Comparison of ENCODE assay signal across 1 cellular context in the genomic region with DNA sequence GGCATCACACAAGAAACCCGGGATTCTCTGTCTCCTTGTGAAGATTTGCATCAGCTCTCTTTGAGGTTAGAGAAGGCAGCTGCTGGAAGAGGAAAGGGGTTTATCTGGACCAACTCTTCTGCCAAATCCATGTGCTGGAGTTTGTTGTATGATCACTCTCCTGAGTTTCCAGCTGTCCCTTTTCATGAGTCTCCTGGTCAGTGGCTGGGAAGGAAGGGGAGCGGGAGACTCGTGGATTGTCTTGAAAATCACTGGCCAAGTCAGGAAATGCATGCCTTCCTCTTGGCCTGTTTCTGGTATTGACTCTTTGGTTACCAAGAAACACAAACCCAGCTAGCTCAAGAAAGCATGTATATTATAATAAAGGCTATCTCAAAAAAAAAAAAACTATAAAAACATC.
TF ChIP-seq lines count a peak whose summit lies in the region.

No MANE protein-coding gene starts in this region.

TF ChIP-seq in HepG2, 621 proteins besides CTCF, POLR2A, EP300 and RAD21 (continued from another document):
- TF ChIP-seq SIX1 (CRISPR knock-in tag; IDR thresholded peaks at IDR 0.05; ENCODE audit: borderline replicate concordance) (no peak), ZNF776 (CRISPR knock-in tag; IDR thresholded peaks at IDR 0.05) (no peak), NCOR1 (IDR thresholded peaks at IDR 0.05; ENCODE audit: borderline replicate concordance, low read length) (no peak), ZNF225 (CRISPR knock-in tag; IDR thresholded peaks at IDR 0.05) (no peak), NFIC (IDR thresholded peaks at IDR 0.05; ENCODE audit: low read length) (no peak), MXD4 (CRISPR knock-in tag; IDR thresholded peaks at IDR 0.05) (no peak), IKZF4 (CRISPR knock-in tag; IDR thresholded peaks at IDR 0.05; ENCODE audit: borderline replicate concordance, low read depth, not compliant biosample characterization) (no peak), ZNF263 (CRISPR knock-in tag; IDR thresholded peaks at IDR 0.05) (no peak)
- TF ChIP-seq, protein P1, sequence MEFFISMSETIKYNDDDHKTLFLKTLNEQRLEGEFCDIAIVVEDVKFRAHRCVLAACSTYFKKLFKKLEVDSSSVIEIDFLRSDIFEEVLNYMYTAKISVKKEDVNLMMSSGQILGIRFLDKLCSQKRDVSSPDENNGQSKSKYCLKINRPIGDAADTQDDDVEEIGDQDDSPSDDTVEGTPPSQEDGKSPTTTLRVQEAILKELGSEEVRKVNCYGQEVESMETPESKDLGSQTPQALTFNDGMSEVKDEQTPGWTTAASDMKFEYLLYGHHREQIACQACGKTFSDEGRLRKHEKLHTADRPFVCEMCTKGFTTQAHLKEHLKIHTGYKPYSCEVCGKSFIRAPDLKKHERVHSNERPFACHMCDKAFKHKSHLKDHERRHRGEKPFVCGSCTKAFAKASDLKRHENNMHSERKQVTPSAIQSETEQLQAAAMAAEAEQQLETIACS (CRISPR knock-in tag; IDR thresholded peaks at IDR 0.05) = no peak
- TF ChIP-seq, protein P2, sequence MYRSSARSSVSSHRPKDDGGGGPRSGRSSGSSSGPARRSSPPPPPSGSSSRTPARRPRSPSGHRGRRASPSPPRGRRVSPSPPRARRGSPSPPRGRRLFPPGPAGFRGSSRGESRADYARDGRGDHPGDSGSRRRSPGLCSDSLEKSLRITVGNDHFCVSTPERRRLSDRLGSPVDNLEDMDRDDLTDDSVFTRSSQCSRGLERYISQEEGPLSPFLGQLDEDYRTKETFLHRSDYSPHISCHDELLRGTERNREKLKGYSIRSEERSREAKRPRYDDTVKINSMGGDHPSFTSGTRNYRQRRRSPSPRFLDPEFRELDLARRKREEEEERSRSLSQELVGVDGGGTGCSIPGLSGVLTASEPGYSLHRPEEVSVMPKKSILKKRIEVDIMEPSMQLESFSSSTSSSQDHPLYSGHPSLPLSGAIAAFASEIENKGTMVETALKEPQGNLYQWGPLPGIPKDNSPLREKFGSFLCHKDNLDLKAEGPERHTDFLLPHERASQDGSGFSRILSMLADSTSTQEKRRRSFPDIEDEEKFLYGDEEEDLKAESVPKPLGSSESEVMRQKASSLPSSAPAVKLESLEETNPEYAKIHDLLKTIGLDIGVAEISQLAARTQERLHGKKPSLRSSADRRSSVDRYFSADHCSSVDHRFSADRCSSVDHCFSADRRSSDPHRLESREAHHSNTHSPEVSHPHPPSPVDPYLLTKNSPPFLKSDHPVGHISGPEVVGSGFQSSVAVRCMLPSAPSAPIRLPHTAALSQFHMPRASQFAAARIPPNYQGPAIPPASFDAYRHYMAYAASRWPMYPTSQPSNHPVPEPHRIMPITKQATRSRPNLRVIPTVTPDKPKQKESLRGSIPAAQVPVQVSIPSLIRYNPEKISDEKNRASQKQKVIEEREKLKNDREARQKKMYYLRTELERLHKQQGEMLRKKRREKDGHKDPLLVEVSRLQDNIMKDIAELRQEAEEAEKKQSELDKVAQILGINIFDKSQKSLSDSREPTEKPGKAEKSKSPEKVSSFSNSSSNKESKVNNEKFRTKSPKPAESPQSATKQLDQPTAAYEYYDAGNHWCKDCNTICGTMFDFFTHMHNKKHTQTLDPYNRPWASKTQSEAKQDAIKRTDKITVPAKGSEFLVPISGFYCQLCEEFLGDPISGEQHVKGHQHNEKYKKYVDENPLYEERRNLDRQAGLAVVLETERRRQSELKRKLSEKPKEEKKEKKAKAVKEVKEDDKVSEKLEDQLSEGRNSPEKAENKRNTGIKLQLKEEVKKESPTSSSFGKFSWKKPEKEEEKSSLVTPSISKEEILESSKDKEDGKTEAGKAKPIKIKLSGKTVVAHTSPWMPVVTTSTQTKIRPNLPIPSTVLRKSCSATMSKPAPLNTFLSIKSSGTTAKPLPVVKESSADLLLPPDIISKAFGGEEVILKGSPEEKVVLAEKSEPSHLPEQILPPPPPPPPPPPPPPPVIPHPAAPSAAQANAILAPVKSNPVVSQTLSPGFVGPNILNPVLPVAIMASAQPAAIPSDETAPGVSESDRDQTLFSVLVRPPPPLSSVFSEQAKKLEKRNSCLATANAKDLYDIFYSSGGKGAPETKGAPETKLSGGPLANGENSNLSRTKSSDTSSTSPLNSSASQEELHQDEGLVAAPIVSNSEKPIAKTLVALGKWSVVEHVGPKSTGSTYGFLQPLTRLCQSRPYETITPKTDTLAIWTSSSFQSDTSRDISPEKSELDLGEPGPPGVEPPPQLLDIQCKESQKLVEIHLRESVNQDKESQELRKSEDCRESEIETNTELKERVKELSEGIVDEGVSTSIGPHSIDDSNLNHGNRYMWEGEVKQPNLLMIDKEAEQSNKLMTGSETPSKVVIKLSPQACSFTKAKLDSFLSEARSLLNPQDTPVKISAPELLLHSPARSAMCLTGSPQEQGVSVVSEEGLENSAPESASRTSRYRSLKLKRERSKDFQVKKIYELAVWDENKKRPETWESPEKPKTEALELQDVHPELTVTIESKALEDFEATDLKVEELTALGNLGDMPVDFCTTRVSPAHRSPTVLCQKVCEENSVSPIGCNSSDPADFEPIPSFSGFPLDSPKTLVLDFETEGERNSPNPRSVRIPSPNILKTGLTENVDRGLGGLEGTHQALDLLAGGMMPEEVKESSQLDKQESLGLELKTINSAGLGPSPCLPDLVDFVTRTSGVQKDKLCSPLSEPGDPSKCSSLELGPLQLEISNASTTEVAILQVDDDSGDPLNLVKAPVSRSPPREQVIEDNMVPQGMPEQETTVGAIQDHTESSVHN (CRISPR knock-in tag; IDR thresholded peaks at IDR 0.05) = no peak
TF ChIP-seq in HepG2: peak in this region for 0.
